ENCODE assay signal across 15 cellular contexts in the genomic region with DNA sequence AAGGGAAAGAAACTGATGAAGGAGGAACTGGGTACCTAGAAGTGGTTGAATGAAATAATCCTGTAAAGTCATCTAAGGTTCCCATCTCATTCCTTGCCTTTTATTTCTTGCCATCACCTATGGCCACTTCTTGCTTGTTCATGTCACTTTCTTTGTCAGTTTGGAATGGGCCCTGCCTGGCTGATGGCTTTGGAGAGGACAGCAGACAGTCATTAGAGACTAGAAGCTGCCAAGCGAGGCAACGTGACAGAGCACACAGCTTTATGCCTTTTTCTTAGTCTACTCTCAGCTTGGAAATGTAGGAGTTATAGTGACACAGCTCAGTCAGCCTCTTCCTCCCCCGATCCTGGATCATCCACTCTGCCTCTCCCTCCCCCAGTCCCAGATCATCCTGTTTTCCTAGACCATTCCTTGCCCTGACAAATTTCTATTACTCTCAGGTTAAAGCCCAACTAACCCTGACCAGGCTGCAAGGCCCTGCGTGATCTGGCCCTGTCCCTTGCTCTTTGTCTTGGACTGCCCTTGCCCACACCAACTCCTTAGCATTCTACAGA. TPM values are rescaled to one million over a fixed set of nuclear protein-coding genes. Genes with fewer than 3 reads are reported as not detected.
DNase-seq lines count a peak whose midpoint lies in the region; ATAC-seq and TF ChIP-seq lines count a peak whose summit lies in the region.
"Had no signal": no experiment of that assay in that cellular context is flagged by ENCODE, and none has a peak within 500 bp of the region (broad histone marks: within the 10 kb centered on the region; RNA-seq: fewer than 3 reads in every experiment).

No MANE protein-coding gene starts in this region.

- POLR2A ChIA-PET in WTC11 (lab: Charles Lee) (no interaction called here), PC-3 (lab: Charles Lee; ENCODE audit: unreplicated experiment) (no interaction called here)

- BruUV-seq in PC-3 (replicated peaks; lab: Mats Ljungman, UMichigan), result no TSS peak

- H3K36me3 ChIP-seq in smooth muscle cell (ENCODE audit: low read depth), result peaks cover 6% of the 10 kb centered on the region
- no peaks in the 10 kb centered on the region for H3K36me3 ChIP-seq in PC-3 (ENCODE audit: low read depth, low read length)
- no peaks in the 10 kb centered on the region for H3K36me3 ChIP-seq in aorta (ENCODE audit: control insufficient read depth in 1 of 2, insufficient read depth in 2 of 2, low read length in 1 of 2)
- H3K36me3 ChIP-seq in tibial nerve, result peaks cover 0 to 6% (median 0%) of the 10 kb centered on the region in 3 donors

- ATAC-seq in WTC11 (no peak), PC-3 (no peak), aorta (ENCODE audit: low FRiP score) (no peak)
- ATAC-seq: esophagus mucosa had no signal

- intact Hi-C loops in PC-3 (cut with micrococcal nuclease) (no loop called here), aorta (cut with DNase I) (no loop called here)

- peaks cover 38% of the 10 kb centered on the region for H3K4me1 Mint-ChIP-seq in WTC11

- H3K9me3 Mint-ChIP-seq in WTC11, result no peaks in the 10 kb centered on the region

- TF ChIP-seq CTCF in WTC11 (IDR thresholded peaks at IDR 0.05) (no peak), smooth muscle cell (IDR thresholded peaks at IDR 0.05; ENCODE audit: borderline replicate concordance, insufficient read depth, poor library complexity, severe bottlenecking) (no peak), PC-3 (conservative IDR thresholded peaks at IDR 0.05; ENCODE audit: low read depth, low read length) (no peak), tibial nerve (IDR thresholded peaks at IDR 0.05) (no peak)

- in situ Hi-C loops in Caki2 (cut with HindIII; ENCODE audit: low pct_unique_long_range_greater_than_20kb, low sequenced_read_pairs), result no loop called here

- peak overlapping the region; percentile 1; the same call in 1 of the 2 replicates for H3K27ac Mint-ChIP-seq in WTC11
- H3K27ac Mint-ChIP-seq: activated naive CD8-positive, alpha-beta T cell had no signal

- no peaks in the 10 kb centered on the region for H3K27me3 ChIP-seq in smooth muscle cell (ENCODE audit: low read depth)
- no peaks in the 10 kb centered on the region for H3K27me3 ChIP-seq in PC-3 (ENCODE audit: low read length)
- no peaks in the 10 kb centered on the region for H3K27me3 ChIP-seq in aorta (ENCODE audit: control insufficient read depth in 1 of 2, insufficient read depth in 2 of 2, low read length in 1 of 2)
- no peaks in the 10 kb centered on the region for H3K27me3 ChIP-seq in tibial nerve
- H3K27me3 ChIP-seq: dorsolateral prefrontal cortex had no signal

- CTCF ChIA-PET in WTC11 (lab: Charles Lee), result no interaction called here
- CTCF ChIA-PET in PC-3 (lab: Charles Lee), result no interaction called here

- H3K4me2 ChIP-seq in smooth muscle cell (peak overlapping the region; percentile 53), PC-3 (ENCODE audit: low read length) (no peak overlapping the region)

- no peak overlapping the region for H2AFZ ChIP-seq in smooth muscle cell (ENCODE audit: low read depth)
- no peak overlapping the region for H2AFZ ChIP-seq in PC-3 (ENCODE audit: low read length)

- H3K9me3 ChIP-seq in smooth muscle cell (replicated peaks; ENCODE audit: low read depth), result no peaks in the 10 kb centered on the region
- no peaks in the 10 kb centered on the region for H3K9me3 ChIP-seq in PC-3 (ENCODE audit: low read length)
- no peaks in the 10 kb centered on the region for H3K9me3 ChIP-seq in aorta (ENCODE audit: control insufficient read depth, low read length)
- H3K9me3 ChIP-seq in tibial nerve, result no peaks in the 10 kb centered on the region

- H3K9ac ChIP-seq in smooth muscle cell (ENCODE audit: low read depth), result no peak overlapping the region
- no peak overlapping the region for H3K9ac ChIP-seq in PC-3 (ENCODE audit: low read length)

- WGBS in smooth muscle cell (ENCODE audit: low lambda C conversion rate), result 33% methylated on average over 4 of the region's 4 CpGs
- WGBS in aorta, 2 donors, result 61 to 64% methylated on average over 4 of the region's 4 CpGs
- 81 to 89% methylated on average over 4 of the region's 4 CpGs for WGBS in tibial nerve, 2 donors

- DNase-seq in Caki2 (ENCODE audit: low read depth) (peak; percentile 51), WTC11 (ENCODE audit: low spot score) (no peak), kidney glomerular epithelial cell (lab: John Stamatoyannopoulos, UW) (peak; percentile 64), smooth muscle cell (lab: John Stamatoyannopoulos, UW; ENCODE audit: unreplicated experiment) (no peak), NCI-H2107 (lab: John Stamatoyannopoulos, UW) (no peak), PC-3 (no peak), aorta (no peak), tibial nerve (ENCODE audit: low spot score in 2 of 2) (no peak)
- DNase-seq: activated CD4-positive, alpha-beta T cell treated with anti-CD3 and anti-CD28 coated beads, Interleukin-2, amount 50 U/mL, for 4 hours; activated T-cell treated with anti-CD3 and anti-CD28 coated beads, Interleukin-2, amount 50 U/mL, for 1 hour; GF-D8; NCI-H1048 had no signal

- H3K27me3 Mint-ChIP-seq in WTC11 (ENCODE audit: low read depth), result no peaks in the 10 kb centered on the region
- H3K27me3 Mint-ChIP-seq: activated naive CD8-positive, alpha-beta T cell had no signal

- H3K9me2 ChIP-seq in PC-3 (replicated peaks; ENCODE audit: low read length), result no peaks in the 10 kb centered on the region

- H3K4me1 ChIP-seq in smooth muscle cell (ENCODE audit: low read depth) (peaks cover 8% of the 10 kb centered on the region), PC-3 (ENCODE audit: insufficient read depth, low read length) (no peaks in the 10 kb centered on the region), aorta (ENCODE audit: control insufficient read depth in 1 of 2, insufficient read depth in 2 of 2, low read length in 2 of 2) (peaks cover 5 to 13% of the 10 kb centered on the region in 2 donors), tibial nerve (peaks cover 0 to 41% (median 13%) of the 10 kb centered on the region in 4 donors)

- H3K79me2 ChIP-seq in smooth muscle cell (ENCODE audit: low read depth), result peaks cover 100% of the 10 kb centered on the region
- H3K79me2 ChIP-seq in PC-3 (ENCODE audit: low read length), result no peaks in the 10 kb centered on the region

- H3K4me3 ChIP-seq in smooth muscle cell (no peak overlapping the region), PC-3 (ENCODE audit: low read length) (no peak overlapping the region), aorta (ENCODE audit: low read length in 2 of 2) (no peak overlapping the region), tibial nerve (no peak overlapping the region)
- H3K4me3 ChIP-seq: dorsolateral prefrontal cortex had no signal

- no peaks in the 10 kb centered on the region for H3K36me3 Mint-ChIP-seq in WTC11

- H4K20me1 ChIP-seq in smooth muscle cell (ENCODE audit: low read depth) (peaks cover 67% of the 10 kb centered on the region), PC-3 (ENCODE audit: low read length) (no peaks in the 10 kb centered on the region)

- H3F3A ChIP-seq in smooth muscle cell (ENCODE audit: low read depth), result peaks cover 3% of the 10 kb centered on the region
- H3F3A ChIP-seq in PC-3 (ENCODE audit: low read length, unreplicated experiment), result no peaks in the 10 kb centered on the region

- TF ChIP-seq EP300 in tibial nerve (IDR thresholded peaks at IDR 0.05), result no peak

- no peak for TF ChIP-seq POLR2A in tibial nerve (IDR thresholded peaks at IDR 0.05)

- peak overlapping the region; percentile 55 for H3K27ac ChIP-seq in smooth muscle cell (ENCODE audit: low read depth)
- H3K27ac ChIP-seq in PC-3 (ENCODE audit: low read length), result no peak overlapping the region
- H3K27ac ChIP-seq in aorta (ENCODE audit: low read depth in 1 of 2, low read length in 2 of 2), result no peak overlapping the region
- H3K27ac ChIP-seq in tibial nerve, result no peak overlapping the region

- no peak overlapping the region for H3K4me3 Mint-ChIP-seq in WTC11
- H3K4me3 Mint-ChIP-seq: activated naive CD8-positive, alpha-beta T cell had no signal

TF ChIP-seq in WTC11, 78 proteins besides CTCF, POLR2A, EP300 and RAD21:
- TF ChIP-seq JAZF1 (CRISPR knock-in tag; IDR thresholded peaks at IDR 0.05) (no peak), ATF1 (CRISPR knock-in tag; IDR thresholded peaks at IDR 0.05) (no peak)

RNA-seq across cellular contexts. Expression of a gene that starts 26.6 kb away (rescaled TPM):
- 9.1 and 14.7 TPM in 2 replicates for total RNA-seq in Caki2 (2014; rRNA removed; shearing (Covaris generic); ENCODE audit: low replicate concordance)
- total RNA-seq in WTC11 (2021) (13.8 to 23.5 TPM (median 16.7 TPM) in 3 replicates), smooth muscle cell (21.9 and 23.8 TPM in 2 replicates), PC-3 (2014; rRNA removed) (5.0 and 6.6 TPM in 2 replicates), aorta (100 to 1,000 TPM in 1 of 2 donors, 10 to 100 TPM in 1; 73.7 to 113 TPM), tibial nerve (10 to 100 TPM in 1 of 4 donors, 1 to 10 TPM in 3; 6.7 to 14.1 (median 8.3) TPM)
- polyA plus RNA-seq in smooth muscle cell (11.5 and 19.8 TPM in 2 replicates), aorta (10 to 100 TPM in 1 of 2 donors, 1 to 10 TPM in 1; 6.9 to 19.6 TPM)

Comparison
In these comparisons a context has a peak if more than half of its experiments do, and no peak if none do; other contexts are left out.
1. DNase-seq: peak in Caki2 (single experiment) and kidney glomerular epithelial cell (single experiment); none in WTC11 (single experiment), smooth muscle cell (single experiment), NCI-H2107 (single experiment), PC-3 (single experiment), aorta (0 of 2) and tibial nerve (0 of 2).